In the genomic region with DNA sequence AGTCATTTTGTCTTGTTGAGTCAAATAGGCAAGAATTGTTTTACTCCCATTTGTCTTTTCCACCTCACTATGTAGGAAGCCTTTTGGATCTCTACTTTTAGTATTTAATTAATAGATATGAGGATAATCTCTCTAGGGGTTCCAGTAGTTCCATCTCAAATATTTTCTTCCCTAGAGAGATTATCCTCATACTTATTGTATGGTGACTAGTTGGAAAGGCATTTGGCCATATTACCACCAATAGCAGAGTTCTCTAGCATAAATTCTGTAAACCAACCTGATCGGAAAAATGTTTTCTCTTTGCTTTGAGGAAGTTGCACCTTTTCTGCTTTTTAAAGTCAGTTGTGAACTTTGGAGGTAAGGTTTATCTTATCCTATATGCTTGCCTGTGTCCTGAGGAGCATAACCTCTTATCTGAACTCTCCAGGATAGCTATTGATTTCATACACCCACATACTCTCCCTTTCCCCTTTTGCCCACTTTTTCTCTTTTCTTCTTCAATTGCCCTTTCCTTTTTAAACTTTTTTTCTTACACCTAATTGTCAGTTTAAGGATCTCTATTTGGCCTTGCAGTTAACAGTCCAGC, we compare ENCODE assay signal across 19 cellular contexts.
"Had no signal": no experiment of that assay in that cellular context is flagged by ENCODE, and none has a peak within 500 bp of the region (broad histone marks: within the 10 kb centered on the region; RNA-seq: fewer than 3 reads in every experiment).

No MANE protein-coding gene starts in this region.

- DNase-seq: activated CD4-positive, alpha-beta T cell treated with anti-CD3 and anti-CD28 coated beads for 4 hours; activated CD8-positive, alpha-beta memory T cell treated with anti-CD3 and anti-CD28 coated beads, Interleukin-2, amount 50 U/mL, for 48 hours; activated CD8-positive, alpha-beta T cell treated with anti-CD3 and anti-CD28 coated beads for 36 hours; caudate nucleus; effector memory CD4-positive, alpha-beta T cell; glutamatergic neuron; immature natural killer cell; left colon; naive thymus-derived CD4-positive, alpha-beta T cell; occipital lobe; stimulated activated CD4-positive, alpha-beta T cell treated with anti-CD3 and anti-CD28 coated beads, Interleukin-2, amount 100 ng/mL, for 48 hours; stimulated activated naive CD4-positive, alpha-beta T cell treated with Interleukin-2 at 50 U/mL for 16 hours; T-helper 2 cell; upper lobe of left lung had no signal

- H3K27ac ChIP-seq: prostate gland, upper lobe of left lung, VCaP had no signal

- H3K9me3 ChIP-seq: prostate gland, upper lobe of left lung had no signal

- H3K27me3 ChIP-seq: upper lobe of left lung had no signal

- ATAC-seq: activated CD8-positive, alpha-beta T cell treated with anti-CD3 and anti-CD28 coated beads for 36 hours; left colon; naive thymus-derived CD4-positive, alpha-beta T cell; sciatic nerve; SK-N-SH treated with all-trans-retinoic acid at 6 μM for 48 hours had no signal

- H3K4me3 ChIP-seq: lung, prostate gland, upper lobe of left lung had no signal

- H3K36me3 ChIP-seq: prostate gland had no signal

- H3K4me1 ChIP-seq: prostate gland, upper lobe of left lung had no signal
